7 cellular contexts compared by ENCODE assay signal in the genomic region with DNA sequence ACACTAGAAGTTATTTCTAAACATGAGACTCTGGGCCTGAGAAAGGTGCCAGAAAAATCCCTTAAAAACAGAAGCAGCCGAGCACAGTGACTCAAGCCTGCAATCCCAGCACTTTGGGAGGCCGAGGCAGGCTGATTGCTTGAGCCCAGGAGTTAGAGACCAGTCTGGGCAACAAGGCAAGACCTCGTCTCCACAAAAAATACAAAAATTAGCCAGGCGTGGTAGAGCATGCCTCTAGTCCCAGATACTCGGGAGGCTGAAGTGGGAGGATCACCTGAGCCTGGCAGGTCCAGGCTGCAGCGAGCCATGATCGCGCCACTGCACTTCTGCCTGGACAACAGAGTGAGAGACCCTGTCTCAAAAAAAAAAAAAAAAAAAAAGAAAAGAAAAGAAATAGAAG. TPM values are rescaled to one million over a fixed set of nuclear protein-coding genes. Genes with fewer than 3 reads are reported as not detected.
A peak's percentile ranks its signal among the peaks of the same experiment; 100 is the strongest.
DNase-seq lines count a peak whose midpoint lies in the region; ATAC-seq, FAIRE-seq and TF ChIP-seq lines count a peak whose summit lies in the region.
"Not testable (repeated sequence)": the region's sequence is repeated elsewhere in the genome, so short reads cannot be mapped to it uniquely, and the experiment has no call there.

No MANE protein-coding gene starts in this region.

- TF ChIP-seq RAD21 in GM12878 (IDR thresholded peaks at IDR 0.05; ENCODE audit: insufficient read depth, low read depth, low read length): not testable (repeated sequence)

- not testable (repeated sequence) for H3F3A ChIP-seq in OCI-LY1 (ENCODE audit: insufficient read depth, low read length)

- not testable (repeated sequence) for H3K27me3 ChIP-seq in OCI-LY1 (ENCODE audit: insufficient read depth, low read length); GM12878 (replicated peaks in 1 of 2; ENCODE audit: control insufficient read depth in 2 of 2, insufficient read depth in 2 of 2, low read length in 1 of 2); heart left ventricle; mononuclear cell (ENCODE audit: insufficient read depth, low read length); skeletal muscle tissue (ENCODE audit: control insufficient read depth in 3 of 3, insufficient read depth in 3 of 3, low read length in 3 of 3); thyroid gland

- H4K20me1 ChIP-seq in OCI-LY1 (ENCODE audit: insufficient read depth, low read length); GM12878 (ENCODE audit: control insufficient read depth, insufficient read depth): not testable (repeated sequence)

- H3K27ac ChIP-seq in OCI-LY1 (ENCODE audit: low read depth, low read length, poor library complexity, severe bottlenecking) (peak overlapping the region; percentile 97), GM12878 (ENCODE audit: control insufficient read depth, insufficient read depth) (peak overlapping the region; percentile 20), heart left ventricle (peak overlapping the region in 4 of 12 donors; percentile 24 to 90 (median 45)), skeletal muscle tissue (ENCODE audit: low read depth, low read length) (peak overlapping the region; percentile 76), thyroid gland (peak overlapping the region; percentile 81 to 91 (median 88))

- peak overlapping the region; percentile 58 for H3K4me3 ChIP-seq in GM12864 (ENCODE audit: low read depth, low read length)
- peak overlapping the region; percentile 49 for H3K4me3 ChIP-seq in OCI-LY1 (ENCODE audit: low read depth, low read length, poor library complexity, severe bottlenecking)
- peak overlapping the region; percentile 48; the same call in 1 of the 2 replicates for H3K4me3 ChIP-seq in GM12878
- H3K4me3 ChIP-seq in heart left ventricle: peak overlapping the region in 8 of 12 donors; percentile 11 to 60 (median 27)
- peak overlapping the region; percentile 70 for H3K4me3 ChIP-seq in mononuclear cell (ENCODE audit: low read length)
- H3K4me3 ChIP-seq in skeletal muscle tissue (ENCODE audit: low read length in 3 of 3): peak overlapping the region in 1 of 3 donors; percentile 5
- H3K4me3 ChIP-seq in thyroid gland (replicated peaks in 1 of 3): not testable (repeated sequence)

- H3K4me1 ChIP-seq in OCI-LY1 (ENCODE audit: insufficient read depth, low read length, severe bottlenecking) (peaks cover 66% of the 10 kb centered on the region), GM12878 (ENCODE audit: control insufficient read depth, insufficient read depth, low read length) (peaks cover 65% of the 10 kb centered on the region), heart left ventricle (peaks cover 0 to 45% (median 10%) of the 10 kb centered on the region in 12 donors), mononuclear cell (ENCODE audit: insufficient read depth, low read length) (peaks cover 81% of the 10 kb centered on the region), skeletal muscle tissue (ENCODE audit: control insufficient read depth in 3 of 3, insufficient read depth in 3 of 3, low read length in 3 of 3) (peaks cover 10 to 17% (median 15%) of the 10 kb centered on the region in 3 donors), thyroid gland (peaks cover 58 to 68% of the 10 kb centered on the region in 2 donors)

- not testable (repeated sequence) for H3K79me2 ChIP-seq in OCI-LY1 (ENCODE audit: insufficient read depth, low read length)
- peaks cover 11% of the 10 kb centered on the region for H3K79me2 ChIP-seq in GM12878 (ENCODE audit: control insufficient read depth, insufficient read depth, low read length)

- FAIRE-seq in GM12878 (lab: Jason Lieb, UNC): not testable (repeated sequence)

- not testable (repeated sequence) for H2AFZ ChIP-seq in OCI-LY1 (ENCODE audit: low read length); GM12878 (ENCODE audit: control insufficient read depth, low read depth, low read length)

- DNase-seq in GM12864 (ENCODE audit: low read depth); GM12878 (ENCODE audit: low read depth, low spot score); heart left ventricle: not testable (repeated sequence)
- DNase-seq in thyroid gland: peak; percentile 85 to 87

- not testable (repeated sequence) for BruUV-seq in GM12878 (replicated peaks; lab: Mats Ljungman, UMichigan)

- SMC1A ChIA-PET in GM12878 (lab: Charles Lee; ENCODE audit: uncharacterized antibody, unreplicated experiment): interaction anchor here (1.0 to 6.9 kb wide), 11 partner anchors 11 to 86 kb away, joined by 3 to 101 read pairs (median 5); partner anchors contain the start of gene EYA3

- H3K9ac ChIP-seq in OCI-LY1 (ENCODE audit: low read length) (peak overlapping the region; percentile 45; the same call in 1 of the 2 replicates), GM12878 (ENCODE audit: control insufficient read depth, insufficient read depth, low read length) (peak overlapping the region; percentile 61), skeletal muscle tissue (ENCODE audit: low read depth in 1 of 3, low read length in 3 of 3) (peak overlapping the region in 1 of 3 donors; percentile 53)

- POLR2A ChIA-PET in GM12878 (lab: Charles Lee): interaction anchor here (0.6 to 7.3 kb wide), 5 partner anchors 25 to 301 kb away, joined by 3 to 64 read pairs (median 9); partner anchors contain the start of gene EYA3

- H3K9me2 ChIP-seq in OCI-LY1 (ENCODE audit: low read depth, low read length): not testable (repeated sequence)

- not testable (repeated sequence) for H3K9me3 ChIP-seq in OCI-LY1 (ENCODE audit: low read length); GM12878 (replicated peaks; ENCODE audit: control insufficient read depth, insufficient read depth, low read length); heart left ventricle; mononuclear cell (ENCODE audit: low read depth, low read length); skeletal muscle tissue (ENCODE audit: control insufficient read depth in 3 of 3, low read length in 3 of 3); thyroid gland

- 4% methylated on average over 8 of the region's 8 CpGs for WGBS in GM12878 (ENCODE audit: insufficient coverage, insufficient replicate concordance, low lambda C conversion rate, missing lambda C conversion rate)
- WGBS in heart left ventricle, 4 donors: 81 to 94% (median 93%) methylated on average over 8 of the region's 8 CpGs
- WGBS in thyroid gland, 2 donors: 9 to 23% methylated on average over 7 to 8 of the region's 8 CpGs

- CTCF ChIA-PET in GM12878 (lab: Yijun Ruan, JAX): interaction anchor here (1.2 to 4.4 kb wide), 10 partner anchors 20 to 302 kb away, joined by 3 to 57 read pairs (median 8); no protein-coding TSS in a partner anchor

- intact Hi-C loops in GM12878 (cut with micrococcal nuclease; ENCODE audit: unreplicated experiment): loop anchor here (10.0 kb wide), 1 partner anchor 311 kb away; no protein-coding TSS in a partner anchor
- intact Hi-C loops in heart left ventricle (cut with DNase I); thyroid gland (cut with DNase I): not testable (repeated sequence)

- not testable (repeated sequence) for TF ChIP-seq EP300 in GM12878 (IDR thresholded peaks at IDR 0.05; ENCODE audit: borderline replicate concordance in 1 of 2, control insufficient read depth in 1 of 2, low read depth in 2 of 2, low read length in 2 of 2)

- TF ChIP-seq POLR2A in GM12878 (IDR thresholded peaks at IDR 0.05; ENCODE audit: low read depth, low read length); heart left ventricle (IDR thresholded peaks at IDR 0.05); thyroid gland (IDR thresholded peaks at IDR 0.05): not testable (repeated sequence)

- RAD21 ChIA-PET in GM12878 (lab: Charles Lee; ENCODE audit: unreplicated experiment): interaction anchor here (0.6 to 9.6 kb wide), 9 partner anchors 20 to 87 kb away, joined by 3 to 139 read pairs (median 12); partner anchors contain the start of gene EYA3

- TF ChIP-seq CTCF in GM12864 (IDR thresholded peaks at IDR 0.05; ENCODE audit: low read depth, low read length, missing control alignments); OCI-LY1 (IDR thresholded peaks at IDR 0.05; ENCODE audit: low read length); GM12878 (IDR thresholded peaks at IDR 0.05 in 2 of 3, conservative IDR thresholded peaks at IDR 0.05 in 1 of 3; ENCODE audit: control insufficient read depth in 2 of 3, extremely low read depth in 1 of 3, insufficient read depth in 1 of 3, low read depth in 3 of 3, low read length in 3 of 3); heart left ventricle (IDR thresholded peaks at IDR 0.05); thyroid gland (IDR thresholded peaks at IDR 0.05): not testable (repeated sequence)

- H3K4me2 ChIP-seq in OCI-LY1 (ENCODE audit: low read length): peak overlapping the region; percentile 61
- H3K4me2 ChIP-seq in GM12878 (ENCODE audit: control insufficient read depth, insufficient read depth): peak overlapping the region; percentile 97

- in situ Hi-C loops in GM12878 (cut with MboI): not testable (repeated sequence)

- not testable (repeated sequence) for H3K36me3 ChIP-seq in OCI-LY1 (ENCODE audit: insufficient read depth, low read length); GM12878 (ENCODE audit: control insufficient read depth in 2 of 2, insufficient read depth in 2 of 2, low read length in 1 of 2); heart left ventricle; skeletal muscle tissue (ENCODE audit: control insufficient read depth in 3 of 3, insufficient read depth in 3 of 3, low read length in 3 of 3); thyroid gland

- ATAC-seq in GM12878, heart left ventricle: not testable (repeated sequence)

RNA-seq across cellular contexts. Expression of gene PTAFR, which starts 0.4 kb away (rescaled TPM):
- total RNA-seq in GM12878 (2013; cell fraction: nucleolus; rRNA removed): 63.0 and 72.4 TPM in 2 replicates
- total RNA-seq in GM12878 (2014; rRNA removed): 18.1 and 23.9 TPM in 2 replicates
- total RNA-seq in GM12878 (2014; rRNA removed; fragmentation: Illumina TruSeq; extraction: Trizol): 20.1 and 20.2 TPM in 2 replicates
- total RNA-seq in GM12878 (2021): 25.5 and 28.4 TPM in 2 replicates
- 5.8 TPM for polyA plus RNA-seq in GM12878 (2011; ENCODE audit: low read depth)
- 167 and 251 TPM in 2 replicates for polyA plus RNA-seq in GM12878 (2011; rRNA removed)
- polyA plus RNA-seq in GM12878 (2011; cell fraction: cytosol; rRNA removed): 376 and 431 TPM in 2 replicates
- 49.8 and 57.4 TPM in 2 replicates for polyA plus RNA-seq in GM12878 (2011; cell fraction: nucleus; rRNA removed)
- polyA plus RNA-seq in GM12878 (2012): 7.3 and 10.0 TPM in 2 replicates
- polyA plus RNA-seq in GM12878 (2014; fragmentation: Illumina TruSeq; extraction: Trizol): 30.6 and 31.1 TPM in 2 replicates
- 10 to 100 TPM; 29.8 to 57.7 TPM for polyA plus RNA-seq in GM12878 (2014; fragmentation: Nextera tagmentation; extraction: Ambion mirVana)
- polyA plus RNA-seq in GM12878 (2014; rRNA removed): 25.5 and 31.3 TPM in 2 replicates
- 10 to 100 TPM; 17.5 to 18.2 TPM for polyA plus RNA-seq in GM12878 (2016; fragmentation: Nextera tagmentation; extraction: Ambion mirVana)
- polyA minus RNA-seq in GM12878 (2011; rRNA and poly(A)+ RNA removed): 334 and 394 TPM in 2 replicates
- polyA minus RNA-seq in GM12878 (2011; cell fraction: cytosol; rRNA and poly(A)+ RNA removed): 67.7 and 82.6 TPM in 2 replicates
- polyA minus RNA-seq in GM12878 (2011; cell fraction: nucleus; rRNA and poly(A)+ RNA removed): 16.6 and 29.9 TPM in 2 replicates
- 10 to 100 TPM in 2 of 9 donors, 1 to 10 TPM in 7; 1.5 to 23.5 (median 2.2) TPM for total RNA-seq in heart left ventricle
- 1 to 10 TPM in 1 of 2 donors, under 1 TPM in 1; 0.42 to 2.1 TPM for polyA plus RNA-seq in heart left ventricle
- 16.3 TPM for total RNA-seq in mononuclear cell
- total RNA-seq in skeletal muscle tissue: 2.1 TPM
- 1 to 10 TPM; 1.4 to 2.0 (median 1.6) TPM for total RNA-seq in thyroid gland

RNA-seq across cellular contexts. Expression of gene DNAJC8, which starts 56.7 kb away (rescaled TPM):
- total RNA-seq in GM12878 (2013; cell fraction: nucleolus; rRNA removed): 26.2 and 27.8 TPM in 2 replicates
- total RNA-seq in GM12878 (2014; rRNA removed): 91.2 and 109 TPM in 2 replicates
- 152 and 155 TPM in 2 replicates for total RNA-seq in GM12878 (2014; rRNA removed; fragmentation: Illumina TruSeq; extraction: Trizol)
- 109 and 111 TPM in 2 replicates for total RNA-seq in GM12878 (2021)
- 61.0 TPM for polyA plus RNA-seq in GM12878 (2011; ENCODE audit: low read depth)
- 137 and 176 TPM in 2 replicates for polyA plus RNA-seq in GM12878 (2011; rRNA removed)
- polyA plus RNA-seq in GM12878 (2011; cell fraction: cytosol; rRNA removed): 84.8 and 92.1 TPM in 2 replicates
- 59.2 and 72.5 TPM in 2 replicates for polyA plus RNA-seq in GM12878 (2011; cell fraction: nucleus; rRNA removed)
- polyA plus RNA-seq in GM12878 (2012): 68.0 and 82.9 TPM in 2 replicates
- 251 and 323 TPM in 2 replicates for polyA plus RNA-seq in GM12878 (2014; fragmentation: Illumina TruSeq; extraction: Trizol)
- polyA plus RNA-seq in GM12878 (2014; fragmentation: Nextera tagmentation; extraction: Ambion mirVana): 100 to 1,000 TPM; 209 to 296 TPM
- polyA plus RNA-seq in GM12878 (2014; rRNA removed): 95.0 and 106 TPM in 2 replicates
- 100 to 1,000 TPM; 149 to 155 TPM for polyA plus RNA-seq in GM12878 (2016; fragmentation: Nextera tagmentation; extraction: Ambion mirVana)
- polyA minus RNA-seq in GM12878 (2011; rRNA and poly(A)+ RNA removed): 36.3 and 42.2 TPM in 2 replicates
- 14.1 and 15.9 TPM in 2 replicates for polyA minus RNA-seq in GM12878 (2011; cell fraction: cytosol; rRNA and poly(A)+ RNA removed)
- 8.7 and 16.1 TPM in 2 replicates for polyA minus RNA-seq in GM12878 (2011; cell fraction: nucleus; rRNA and poly(A)+ RNA removed)
- total RNA-seq in heart left ventricle: 10 to 100 TPM; 47.1 to 66.9 (median 58.4) TPM
- 10 to 100 TPM; 53.8 to 84.9 TPM for polyA plus RNA-seq in heart left ventricle
- 61.5 TPM for total RNA-seq in mononuclear cell
- total RNA-seq in skeletal muscle tissue: 27.1 TPM
- 10 to 100 TPM; 59.5 to 76.7 (median 62.5) TPM for total RNA-seq in thyroid gland

RNA-seq across cellular contexts. Expression of gene ATP5IF1, which starts 59.8 kb away (rescaled TPM):
- total RNA-seq in GM12878 (2013; cell fraction: nucleolus; rRNA removed): 29.9 and 31.3 TPM in 2 replicates
- total RNA-seq in GM12878 (2014; rRNA removed) (515 and 527 TPM in 2 replicates), GM12878 (2014; rRNA removed; fragmentation: Illumina TruSeq; extraction: Trizol) (256 and 286 TPM in 2 replicates), GM12878 (2021) (314 and 320 TPM in 2 replicates), heart left ventricle (100 to 1,000 TPM; 209 to 865 (median 423) TPM), mononuclear cell (48.2 TPM), skeletal muscle tissue (36.0 TPM), thyroid gland (100 to 1,000 TPM in 3 of 4 donors, 10 to 100 TPM in 1; 75.6 to 307 (median 236) TPM)
- polyA plus RNA-seq in GM12878 (2011; ENCODE audit: low read depth): 210 TPM
- polyA plus RNA-seq in GM12878 (2011; rRNA removed) (279 and 352 TPM in 2 replicates), GM12878 (2014; fragmentation: Illumina TruSeq; extraction: Trizol) (146 and 253 TPM in 2 replicates), GM12878 (2014; fragmentation: Nextera tagmentation; extraction: Ambion mirVana) (100 to 1,000 TPM; 296 to 883 TPM), GM12878 (2014; rRNA removed) (892 and 1,008 TPM in 2 replicates), GM12878 (2016; fragmentation: Nextera tagmentation; extraction: Ambion mirVana) (1,000 to 10,000 TPM; 1,209 to 1,210 TPM), heart left ventricle (1,000 to 10,000 TPM in 1 of 2 donors, 100 to 1,000 TPM in 1; 286 to 3,101 TPM)
- 259 and 347 TPM in 2 replicates for polyA plus RNA-seq in GM12878 (2011; cell fraction: cytosol; rRNA removed)
- 205 and 266 TPM in 2 replicates for polyA plus RNA-seq in GM12878 (2011; cell fraction: nucleus; rRNA removed)
- 407 and 585 TPM in 2 replicates for polyA plus RNA-seq in GM12878 (2012)
- 45.1 and 56.3 TPM in 2 replicates for polyA minus RNA-seq in GM12878 (2011; rRNA and poly(A)+ RNA removed)
- 40.3 and 46.8 TPM in 2 replicates for polyA minus RNA-seq in GM12878 (2011; cell fraction: cytosol; rRNA and poly(A)+ RNA removed)
- polyA minus RNA-seq in GM12878 (2011; cell fraction: nucleus; rRNA and poly(A)+ RNA removed): 29.7 and 52.8 TPM in 2 replicates
